Comparison of ENCODE assay signal across 8 cellular contexts in genomic region chr1:28249013-28249870, GRCh38. TPM values are rescaled to one million over a fixed set of nuclear protein-coding genes. Genes with fewer than 3 reads are reported as not detected.
DNase-seq lines count a peak whose midpoint lies in the region; ATAC-seq, FAIRE-seq and TF ChIP-seq lines count a peak whose summit lies in the region.

No MANE protein-coding gene starts in this region.

- no peaks in the 10 kb centered on the region for H4K20me1 ChIP-seq in HepG2 (ENCODE audit: insufficient read depth, low read length)

- no peak for TF ChIP-seq RAD21 in HepG2 (CRISPR knock-in tag; IDR thresholded peaks at IDR 0.05)

- CTCF ChIA-PET in HepG2 (lab: Yijun Ruan, JAX; ENCODE audit: low intra/inter-chr PET ratio, low total read pairs), result interaction anchor here (2.6 kb wide), 1 partner anchor 120 kb away, joined by 13 read pairs; the partner anchor contains the start of gene PHACTR4

- peaks cover 6% of the 10 kb centered on the region for H3K36me3 Mint-ChIP-seq in HFFc6 (ENCODE audit: low read depth)

- peak overlapping the region; percentile 79 for H3K27ac Mint-ChIP-seq in HFFc6

- TF ChIP-seq CTCF in HFFc6 (IDR thresholded peaks at IDR 0.05) (no peak), HepG2 (CRISPR knock-in tag; IDR thresholded peaks at IDR 0.05) (no peak), upper lobe of left lung (IDR thresholded peaks at IDR 0.05) (no peak)

- H3K27me3 ChIP-seq in HepG2 (ENCODE audit: control insufficient read depth in 1 of 2, insufficient read depth in 2 of 2, low read length in 2 of 2) (no peaks in the 10 kb centered on the region), upper lobe of left lung (no peaks in the 10 kb centered on the region)

- intact Hi-C loops in HepG2 (cut with micrococcal nuclease; ENCODE audit: unreplicated experiment), result no loop called here

- 0 out of 5 replicates have a peak, but pooled peaks cover 0 to 2% of the 10 kb centered on the region in 2 experiments for H3K36me3 ChIP-seq in HepG2 (replicated peaks in 1 of 2; ENCODE audit: control insufficient read depth in 1 of 2, insufficient read depth in 2 of 2, low read length in 2 of 2)
- no peaks in the 10 kb centered on the region for H3K36me3 ChIP-seq in upper lobe of left lung

- H3K4me1 Mint-ChIP-seq in HFFc6 (ENCODE audit: low read depth), result peaks cover 37% of the 10 kb centered on the region

- BruUV-seq in HepG2 (replicated peaks; lab: Mats Ljungman, UMichigan), result no TSS peak

- H3K4me3 ChIP-seq in HepG2 (replicated peaks in 1 of 3; ENCODE audit: insufficient read depth in 1 of 3, low read depth in 2 of 3, low read length in 3 of 3), result peak overlapping the region; percentile 18 to 78 (median 75); a peak in 2 of 6 replicates
- H3K4me3 ChIP-seq in upper lobe of left lung, result peak overlapping the region in 2 of 4 donors; percentile 4 to 33

- ATAC-seq in HepG2, result peak; percentile 30
- peak in 1 of 2 donors; percentile 73 for ATAC-seq in upper lobe of left lung (ENCODE audit: low FRiP score in 2 of 2)
- ATAC-seq in GM18873 (IDR thresholded peaks at IDR 0.05; ENCODE audit: low FRiP score, unreplicated experiment), result no peak

- H3K4me1 ChIP-seq in HepG2 (ENCODE audit: insufficient read depth, low read length) (peaks cover 45% of the 10 kb centered on the region), upper lobe of left lung (peaks cover 28 to 57% (median 45%) of the 10 kb centered on the region in 4 donors)

- no peak; a peak in 1 of 4 replicates for TF ChIP-seq EP300 in HepG2 (IDR thresholded peaks at IDR 0.05; ENCODE audit: low read depth in 2 of 2, low read length in 2 of 2)
- no peak for TF ChIP-seq EP300 in HepG2 (CRISPR knock-in tag; IDR thresholded peaks at IDR 0.05; ENCODE audit: borderline replicate concordance)
- TF ChIP-seq EP300 in upper lobe of left lung (IDR thresholded peaks at IDR 0.05), result peak in 1 of 4 donors; percentile 55

- 3% methylated on average over 3 of the region's 3 CpGs for WGBS in HepG2 (ENCODE audit: low lambda C conversion rate)
- WGBS in upper lobe of left lung, 2 donors, result 13 to 21% methylated on average over 3 of the region's 3 CpGs

- peaks cover 2% of the 10 kb centered on the region for H3K27me3 Mint-ChIP-seq in HFFc6 (ENCODE audit: insufficient read depth)

- no peak for FAIRE-seq in HepG2 (lab: Jason Lieb, UNC)

- H3K9me3 Mint-ChIP-seq in HFFc6, result peaks cover 3% of the 10 kb centered on the region; the same call in 1 of the 2 replicates

- no peaks in the 10 kb centered on the region for H3K9me3 ChIP-seq in HepG2 (ENCODE audit: low read length)
- no peaks in the 10 kb centered on the region for H3K9me3 ChIP-seq in upper lobe of left lung

- no peak overlapping the region for H2AFZ ChIP-seq in HepG2 (ENCODE audit: low read length)

- TF ChIP-seq POLR2A in Raji (IDR thresholded peaks at IDR 0.05; ENCODE audit: insufficient read depth, low read depth, low read length), result peak; percentile 88
- no peak for TF ChIP-seq POLR2A in HepG2 (IDR thresholded peaks at IDR 0.05; ENCODE audit: insufficient read depth in 1 of 2, low read depth in 2 of 2, low read length in 2 of 2)
- TF ChIP-seq POLR2A in upper lobe of left lung (IDR thresholded peaks at IDR 0.05), result peak in 1 of 4 donors; percentile 13

- H3K9ac ChIP-seq in HepG2 (ENCODE audit: insufficient read depth, low read depth, low read length), result peak overlapping the region; percentile 80

- in situ Hi-C loops in Caki2 (cut with HindIII; ENCODE audit: low pct_unique_long_range_greater_than_20kb, low sequenced_read_pairs), result no loop called here
- in situ Hi-C loops in HepG2 (cut with HindIII; ENCODE audit: extremely low pct_ligation_motif_present, low pct_unique_long_range_greater_than_20kb), result loop anchor here (5.0 to 25.0 kb wide), 2 partner anchors 118 to 338 kb away; partner anchors contain the start of genes PHACTR4 and RAB42

- H3K4me2 ChIP-seq in HepG2 (ENCODE audit: low read depth, low read length), result peak overlapping the region; percentile 98

- H3K27ac ChIP-seq in HepG2 (ENCODE audit: extremely low read length, insufficient read depth, low read length) (no peak overlapping the region), upper lobe of left lung (peak overlapping the region; percentile 78 to 91 (median 87))

- peak overlapping the region; percentile 76 for H3K4me3 Mint-ChIP-seq in HFFc6

- no peaks in the 10 kb centered on the region for H3K79me2 ChIP-seq in HepG2 (ENCODE audit: insufficient read depth, low read length)

- POLR2A ChIA-PET in HepG2 (lab: Yijun Ruan, JAX), result interaction anchor here (0.7 to 4.5 kb wide), 22 partner anchors 8 to 400 kb away, joined by 3 to 61 read pairs (median 4); partner anchors contain the start of genes ATP5IF1, EYA3, MED18 and PHACTR4

- peak; percentile 87 for DNase-seq in Caki2 (ENCODE audit: low read depth)
- peak; percentile 53 for DNase-seq in HFFc6
- DNase-seq in cerebellar cortex (ENCODE audit: low spot score), result peak; percentile 62
- DNase-seq in HepG2 (ENCODE audit: low spot score), result no peak
- peak in 1 of 2 donors; percentile 89 for DNase-seq in upper lobe of left lung
- no peak for DNase-seq in superior temporal gyrus (ENCODE audit: extremely low spot score)

RNA-seq across cellular contexts. Expression of gene SESN2, which starts 10.1 kb away (rescaled TPM):
- 21.7 TPM in 2 replicates for total RNA-seq in Caki2 (2014; rRNA removed; shearing (Covaris generic); ENCODE audit: low replicate concordance)
- total RNA-seq in HFFc6 (2021; fragmentation: NEBNext Ultra II Directional; extraction: Animal tissue kit (Norgen Biotek cat#: 25700)), result 10 to 100 TPM; 15.5 to 22.0 (median 17.4) TPM
- total RNA-seq in HepG2 (2016; rRNA removed; fragmentation: Illumina TruSeq; extraction: Trizol) (10.4 and 13.2 TPM in 2 replicates), upper lobe of left lung (10 to 100 TPM in 5 of 6 donors, 1 to 10 TPM in 1; 9.6 to 18.1 (median 14.5) TPM)
- total RNA-seq in HepG2 (2016; cell fraction: cytosol; rRNA removed; fragmentation: Illumina TruSeq; extraction: Trizol; ENCODE audit: low read depth), result 2.1 and 2.5 TPM in 2 replicates
- total RNA-seq in HepG2 (2016; cell fraction: insoluble cytoplasmic fraction; rRNA removed; fragmentation: Illumina TruSeq; extraction: Trizol), result 10.0 and 12.0 TPM in 2 replicates
- 5.6 and 7.1 TPM in 2 replicates for total RNA-seq in HepG2 (2016; cell fraction: membrane; rRNA removed; fragmentation: Illumina TruSeq; extraction: Trizol)
- total RNA-seq in HepG2 (2016; cell fraction: nucleus; rRNA removed; fragmentation: Illumina TruSeq; extraction: Trizol), result 8.1 and 8.4 TPM in 2 replicates
- polyA plus RNA-seq in HepG2 (2011; rRNA removed), result 19.1 and 24.8 TPM in 2 replicates
- 11.7 and 14.9 TPM in 2 replicates for polyA plus RNA-seq in HepG2 (2011; cell fraction: cytosol; rRNA removed)
- polyA plus RNA-seq in HepG2 (2011; cell fraction: nucleus; rRNA removed), result 26.7 and 32.2 TPM in 2 replicates
- 7.3 and 18.2 TPM in 2 replicates for polyA plus RNA-seq in HepG2 (2012)
- polyA plus RNA-seq in HepG2 (2016; cell fraction: cytosol; fragmentation: Illumina TruSeq; extraction: Trizol; ENCODE audit: low read depth), result 1.3 and 1.4 TPM in 2 replicates
- polyA plus RNA-seq in HepG2 (2016; cell fraction: insoluble cytoplasmic fraction; fragmentation: Illumina TruSeq; extraction: Trizol; ENCODE audit: low read depth), result 9.6 and 12.1 TPM in 2 replicates
- 4.3 and 4.7 TPM in 2 replicates for polyA plus RNA-seq in HepG2 (2016; cell fraction: membrane; fragmentation: Illumina TruSeq; extraction: Trizol; ENCODE audit: low read depth)
- polyA plus RNA-seq in HepG2 (2016; cell fraction: nucleus; fragmentation: Illumina TruSeq; extraction: Trizol; ENCODE audit: insufficient read depth, low read depth), result 14.7 and 15.5 TPM in 2 replicates
- 21.9 and 39.6 TPM in 2 replicates for polyA minus RNA-seq in HepG2 (2011; rRNA and poly(A)+ RNA removed; ENCODE audit: low replicate concordance)
- polyA minus RNA-seq in HepG2 (2011; cell fraction: cytosol; rRNA and poly(A)+ RNA removed), result 9.8 and 11.5 TPM in 2 replicates
- polyA minus RNA-seq in HepG2 (2011; cell fraction: nucleus; rRNA and poly(A)+ RNA removed), result 11.8 and 11.9 TPM in 2 replicates

RNA-seq across cellular contexts. Expression of gene ATP5IF1, which starts 13.3 kb away (rescaled TPM):
- 100.0 and 118 TPM in 2 replicates for total RNA-seq in Caki2 (2014; rRNA removed; shearing (Covaris generic); ENCODE audit: low replicate concordance)
- 100 to 1,000 TPM; 153 to 231 (median 216) TPM for total RNA-seq in HFFc6 (2021; fragmentation: NEBNext Ultra II Directional; extraction: Animal tissue kit (Norgen Biotek cat#: 25700))
- total RNA-seq in HepG2 (2016; rRNA removed; fragmentation: Illumina TruSeq; extraction: Trizol) (131 and 143 TPM in 2 replicates), upper lobe of left lung (100 to 1,000 TPM in 5 of 6 donors, 10 to 100 TPM in 1; 86.1 to 320 (median 186) TPM)
- total RNA-seq in HepG2 (2016; cell fraction: cytosol; rRNA removed; fragmentation: Illumina TruSeq; extraction: Trizol; ENCODE audit: low read depth), result 48.9 and 52.9 TPM in 2 replicates
- 135 and 167 TPM in 2 replicates for total RNA-seq in HepG2 (2016; cell fraction: insoluble cytoplasmic fraction; rRNA removed; fragmentation: Illumina TruSeq; extraction: Trizol)
- total RNA-seq in HepG2 (2016; cell fraction: membrane; rRNA removed; fragmentation: Illumina TruSeq; extraction: Trizol), result 52.5 and 57.7 TPM in 2 replicates
- total RNA-seq in HepG2 (2016; cell fraction: nucleus; rRNA removed; fragmentation: Illumina TruSeq; extraction: Trizol), result 53.2 and 53.6 TPM in 2 replicates
- polyA plus RNA-seq in HepG2 (2011; rRNA removed), result 85.5 and 97.7 TPM in 2 replicates
- polyA plus RNA-seq in HepG2 (2011; cell fraction: cytosol; rRNA removed), result 137 and 146 TPM in 2 replicates
- polyA plus RNA-seq in HepG2 (2011; cell fraction: nucleus; rRNA removed), result 78.4 and 120 TPM in 2 replicates
- 116 and 168 TPM in 2 replicates for polyA plus RNA-seq in HepG2 (2012)
- polyA plus RNA-seq in HepG2 (2016; cell fraction: cytosol; fragmentation: Illumina TruSeq; extraction: Trizol; ENCODE audit: low read depth), result 56.9 and 60.0 TPM in 2 replicates
- polyA plus RNA-seq in HepG2 (2016; cell fraction: insoluble cytoplasmic fraction; fragmentation: Illumina TruSeq; extraction: Trizol; ENCODE audit: low read depth), result 155 and 173 TPM in 2 replicates
- 59.9 and 60.4 TPM in 2 replicates for polyA plus RNA-seq in HepG2 (2016; cell fraction: membrane; fragmentation: Illumina TruSeq; extraction: Trizol; ENCODE audit: low read depth)
- polyA plus RNA-seq in HepG2 (2016; cell fraction: nucleus; fragmentation: Illumina TruSeq; extraction: Trizol; ENCODE audit: insufficient read depth, low read depth), result 116 and 123 TPM in 2 replicates
- polyA minus RNA-seq in HepG2 (2011; rRNA and poly(A)+ RNA removed; ENCODE audit: low replicate concordance), result 26.2 and 37.8 TPM in 2 replicates
- 26.0 and 33.5 TPM in 2 replicates for polyA minus RNA-seq in HepG2 (2011; cell fraction: cytosol; rRNA and poly(A)+ RNA removed)
- polyA minus RNA-seq in HepG2 (2011; cell fraction: nucleus; rRNA and poly(A)+ RNA removed), result 17.9 and 22.1 TPM in 2 replicates

RNA-seq across cellular contexts. Expression of gene DNAJC8, which starts 16.4 kb away (rescaled TPM):
- total RNA-seq in Caki2 (2014; rRNA removed; shearing (Covaris generic); ENCODE audit: low replicate concordance), result 81.2 and 111 TPM in 2 replicates
- total RNA-seq in HFFc6 (2021; fragmentation: NEBNext Ultra II Directional; extraction: Animal tissue kit (Norgen Biotek cat#: 25700)), result 100 to 1,000 TPM; 101 to 112 (median 105) TPM
- total RNA-seq in HepG2 (2016; rRNA removed; fragmentation: Illumina TruSeq; extraction: Trizol) (126 and 180 TPM in 2 replicates), upper lobe of left lung (100 to 1,000 TPM in 2 of 6 donors, 10 to 100 TPM in 4; 50.0 to 107 (median 73.5) TPM)
- total RNA-seq in HepG2 (2016; cell fraction: cytosol; rRNA removed; fragmentation: Illumina TruSeq; extraction: Trizol; ENCODE audit: low read depth), result 25.1 and 26.4 TPM in 2 replicates
- 132 and 187 TPM in 2 replicates for total RNA-seq in HepG2 (2016; cell fraction: insoluble cytoplasmic fraction; rRNA removed; fragmentation: Illumina TruSeq; extraction: Trizol)
- total RNA-seq in HepG2 (2016; cell fraction: membrane; rRNA removed; fragmentation: Illumina TruSeq; extraction: Trizol), result 45.3 and 52.1 TPM in 2 replicates
- total RNA-seq in HepG2 (2016; cell fraction: nucleus; rRNA removed; fragmentation: Illumina TruSeq; extraction: Trizol), result 55.9 and 61.0 TPM in 2 replicates
- 48.4 and 54.5 TPM in 2 replicates for polyA plus RNA-seq in HepG2 (2011; rRNA removed)
- polyA plus RNA-seq in HepG2 (2011; cell fraction: cytosol; rRNA removed), result 36.4 and 46.8 TPM in 2 replicates
- polyA plus RNA-seq in HepG2 (2011; cell fraction: nucleus; rRNA removed), result 20.6 and 24.0 TPM in 2 replicates
- 54.3 and 68.8 TPM in 2 replicates for polyA plus RNA-seq in HepG2 (2012)
- 24.2 and 24.3 TPM in 2 replicates for polyA plus RNA-seq in HepG2 (2016; cell fraction: cytosol; fragmentation: Illumina TruSeq; extraction: Trizol; ENCODE audit: low read depth)
- 224 and 245 TPM in 2 replicates for polyA plus RNA-seq in HepG2 (2016; cell fraction: insoluble cytoplasmic fraction; fragmentation: Illumina TruSeq; extraction: Trizol; ENCODE audit: low read depth)
- polyA plus RNA-seq in HepG2 (2016; cell fraction: membrane; fragmentation: Illumina TruSeq; extraction: Trizol; ENCODE audit: low read depth), result 43.7 and 45.5 TPM in 2 replicates
- 124 and 135 TPM in 2 replicates for polyA plus RNA-seq in HepG2 (2016; cell fraction: nucleus; fragmentation: Illumina TruSeq; extraction: Trizol; ENCODE audit: insufficient read depth, low read depth)
- polyA minus RNA-seq in HepG2 (2011; rRNA and poly(A)+ RNA removed; ENCODE audit: low replicate concordance), result 33.9 and 41.6 TPM in 2 replicates
- 16.9 and 17.8 TPM in 2 replicates for polyA minus RNA-seq in HepG2 (2011; cell fraction: cytosol; rRNA and poly(A)+ RNA removed)
- 15.6 and 21.8 TPM in 2 replicates for polyA minus RNA-seq in HepG2 (2011; cell fraction: nucleus; rRNA and poly(A)+ RNA removed)

Comparison
In these comparisons a context has a peak if more than half of its experiments do, and no peak if none do; other contexts are left out.
1. DNase-seq: peak in Caki2 (single experiment), HFFc6 (single experiment) and cerebellar cortex (single experiment); none in HepG2 (single experiment) and superior temporal gyrus (single experiment).